Comparison of ENCODE assay signal across 19 cellular contexts in genomic region chr9:35033101-35033500, GRCh38.
"Had no signal": no experiment of that assay in that cellular context is flagged by ENCODE, and none has a peak within 500 bp of the region (broad histone marks: within the 10 kb centered on the region; RNA-seq: fewer than 3 reads in every experiment).

No MANE protein-coding gene starts in this region.

- DNase-seq: dermis blood vessel endothelial cell; dorsolateral prefrontal cortex; effector CD4-positive, alpha-beta T cell; effector memory CD4-positive, alpha-beta T cell; foreskin keratinocyte; heart left ventricle; hypothalamus; immature natural killer cell; islet precursor cell; left cardiac atrium; left lung; left ventricle myocardium superior; lower lobe of right lung; mesenchymal stem cell; mucosa of descending colon; naive B cell had no signal

- H3K9me3 Mint-ChIP-seq: immature natural killer cell, naive B cell had no signal

- H3K27me3 Mint-ChIP-seq: naive B cell had no signal

- ATAC-seq: foreskin keratinocyte, gastroesophageal sphincter, heart left ventricle, left cardiac atrium, left lung, left ventricle myocardium superior, lower lobe of right lung, mucosa of descending colon had no signal

- H3K27ac Mint-ChIP-seq: mesothelial cell of epicardium had no signal

- H3K4me1 Mint-ChIP-seq: mesothelial cell of epicardium had no signal

- H3K9me3 ChIP-seq: esophagus muscularis mucosa, gastroesophageal sphincter, heart left ventricle, left lung, lower lobe of right lung, mucosa of descending colon had no signal

- H3K4me3 Mint-ChIP-seq: immature natural killer cell, mesothelial cell of epicardium, naive B cell had no signal
